ENCODE assay signal across 22 cellular contexts in genomic region chr1:6321205-6321604, GRCh38.
"Had no signal": no experiment of that assay in that cellular context is flagged by ENCODE, and none has a peak within 500 bp of the region (broad histone marks: within the 10 kb centered on the region; RNA-seq: fewer than 3 reads in every experiment).

No MANE protein-coding gene starts in this region.

- H3K27me3 ChIP-seq: cardiac muscle cell, dorsolateral prefrontal cortex, gastrocnemius medialis, heart left ventricle, left lung, stomach, upper lobe of left lung had no signal

- H3K27ac ChIP-seq: cardiac muscle cell, dorsolateral prefrontal cortex, gastrocnemius medialis, heart left ventricle, left lung, SK-N-MC, stomach, thoracic aorta, upper lobe of left lung, WERI-Rb-1 had no signal

- H3K9me3 ChIP-seq: gastrocnemius medialis, heart left ventricle, left lung, stomach, thoracic aorta, upper lobe of left lung had no signal

- ATAC-seq: gastrocnemius medialis, heart left ventricle, left lung, T-cell had no signal

- H3K36me3 ChIP-seq: cardiac muscle cell, gastrocnemius medialis had no signal

- H3K9me3 Mint-ChIP-seq: activated CD4-positive, alpha-beta memory T cell treated with anti-CD3 and anti-CD28 coated beads for 36 hours; activated naive CD8-positive, alpha-beta T cell treated with anti-CD3 and anti-CD28 coated beads, Interleukin-2, amount 10 ng/mL, durations not matched to agents 7 days and 5 days; endodermal cell; nephron progenitor cell; T-cell had no signal

- H3K4me3 ChIP-seq: cardiac muscle cell, dorsolateral prefrontal cortex, gastrocnemius medialis, heart left ventricle, left lung, SK-N-MC, stomach, thoracic aorta, upper lobe of left lung had no signal

- H3K4me3 Mint-ChIP-seq: activated CD4-positive, alpha-beta memory T cell treated with anti-CD3 and anti-CD28 coated beads for 36 hours; activated naive CD8-positive, alpha-beta T cell treated with anti-CD3 and anti-CD28 coated beads, Interleukin-2, amount 10 ng/mL, durations not matched to agents 7 days and 5 days; endodermal cell; nephron progenitor cell; T-cell had no signal

- H3K4me1 ChIP-seq: gastrocnemius medialis, heart left ventricle, left lung, upper lobe of left lung had no signal

- H3K27me3 Mint-ChIP-seq: activated CD4-positive, alpha-beta memory T cell treated with anti-CD3 and anti-CD28 coated beads for 36 hours; activated naive CD8-positive, alpha-beta T cell treated with anti-CD3 and anti-CD28 coated beads, Interleukin-2, amount 10 ng/mL, durations not matched to agents 7 days and 5 days; progenitor cell of endocrine pancreas; T-cell had no signal

- H3K4me1 Mint-ChIP-seq: endodermal cell, T-cell had no signal

- DNase-seq: activated CD4-positive, alpha-beta memory T cell treated with anti-CD3 and anti-CD28 coated beads for 36 hours; activated naive CD8-positive, alpha-beta T cell treated with anti-CD3 and anti-CD28 coated beads, Interleukin-2, amount 10 ng/mL, durations not matched to agents 7 days and 5 days; dorsolateral prefrontal cortex; endodermal cell; gastrocnemius medialis; heart left ventricle; kidney; left lung; midbrain; nephron progenitor cell; occipital lobe; small intestine; stimulated activated CD4-positive, alpha-beta T cell treated with anti-CD3 and anti-CD28 coated beads, Interleukin-4, amount 100 ng/mL, for 1 hour; stomach; T-cell; T-helper 9 cell; upper lobe of left lung; WERI-Rb-1 had no signal

- H3K27ac Mint-ChIP-seq: activated CD4-positive, alpha-beta memory T cell treated with anti-CD3 and anti-CD28 coated beads for 36 hours; activated naive CD8-positive, alpha-beta T cell treated with anti-CD3 and anti-CD28 coated beads, Interleukin-2, amount 10 ng/mL, durations not matched to agents 7 days and 5 days; endodermal cell; progenitor cell of endocrine pancreas; T-cell had no signal
